20 cellular contexts compared by ENCODE assay signal in genomic region chr1:1185101-1185765, GRCh38. TPM values are rescaled to one million over a fixed set of nuclear protein-coding genes. Genes with fewer than 3 reads are reported as not detected.
DNase-seq lines count a peak whose midpoint lies in the region; ATAC-seq, FAIRE-seq and TF ChIP-seq lines count a peak whose summit lies in the region.
"Had no signal": no experiment of that assay in that cellular context is flagged by ENCODE, and none has a peak within 500 bp of the region (broad histone marks: within the 10 kb centered on the region; RNA-seq: fewer than 3 reads in every experiment).

No MANE protein-coding gene starts in this region.

- no peak overlapping the region for H3K4ac ChIP-seq in H9 (ENCODE audit: low read depth, low read length)

- no peak overlapping the region for H3T11ph ChIP-seq in H9 (ENCODE audit: low read length)

- no peak overlapping the region for H3K23ac ChIP-seq in H9 (ENCODE audit: insufficient read length, low read depth, low read length)

- no peak for TF ChIP-seq EP300 in K562 (IDR thresholded peaks at IDR 0.05; ENCODE audit: low read length)

- H3K27me3 Mint-ChIP-seq in H9 (ENCODE audit: low read depth) = peaks cover 11% of the 10 kb centered on the region

- H3K4me3 Mint-ChIP-seq in H9 = no peak overlapping the region
- H3K4me3 Mint-ChIP-seq: immature natural killer cell; naive B cell; stimulated activated naive CD8-positive, alpha-beta T cell treated with anti-CD3 and anti-CD28 coated beads, Interleukin-15, Interleukin-2, amounts not matched to agents 100 ng/mL and 50 ng/mL, for 24 hours had no signal

- H3K27ac ChIP-seq in H9 (ENCODE audit: insufficient read length, low read depth, low read length) = no peak overlapping the region
- peak overlapping the region; percentile 50; the same call in 2 of the 3 replicates for H3K27ac ChIP-seq in K562 (ENCODE audit: extremely low read depth, low read depth, low read length)
- H3K27ac ChIP-seq in kidney (ENCODE audit: low read depth in 2 of 2, low read length in 2 of 2) = no peak overlapping the region
- H3K27ac ChIP-seq: body of pancreas, foreskin keratinocyte, SJSA1 had no signal

- H2BK120ac ChIP-seq in H9 (ENCODE audit: low read depth, low read length, poor library complexity, severe bottlenecking) = no peak overlapping the region

- H3K79me2 ChIP-seq in H9 (ENCODE audit: insufficient read depth, low read length) (no peaks in the 10 kb centered on the region), K562 (ENCODE audit: control insufficient read depth, insufficient read depth, low read length) (no peaks in the 10 kb centered on the region)

- H3K9ac ChIP-seq in H9 (ENCODE audit: extremely low read depth, insufficient read length, low read length) (no peak overlapping the region), K562 (ENCODE audit: insufficient read depth in 1 of 2, low read depth in 2 of 2, low read length in 2 of 2) (peak overlapping the region; percentile 45 to 84; a peak in 3 of 4 replicates), kidney (ENCODE audit: low read length in 2 of 2) (no peak overlapping the region)

- DNase-seq in H9 = peak; percentile 23
- peak; percentile 71 to 88 (median 78) for DNase-seq in K562 (ENCODE audit: extremely low read depth in 1 of 4, low spot score in 3 of 4)
- DNase-seq in kidney = peak; percentile 73
- peak in 8 of 10 donors; percentile 30 to 94 (median 58) for DNase-seq in posterior cingulate gyrus
- no peak for DNase-seq in SKM-1 (lab: John Stamatoyannopoulos, UW; ENCODE audit: unreplicated experiment)
- DNase-seq: activated gamma-delta T cell treated with Interleukin-2 at 50 U/mL for 16 hours, AML-193, DMS 273 treated with DMSO at 0.1 percent for 48 hours, foreskin keratinocyte, immature natural killer cell, KBM-7, naive B cell, NCI-H1092 treated with DMSO at 0.1 percent for 48 hours had no signal

- no peak overlapping the region for H4K5ac ChIP-seq in H9 (ENCODE audit: insufficient read length, low read depth, low read length)

- H3K9me1 ChIP-seq in K562 (ENCODE audit: control insufficient read depth, insufficient read depth, low read length) = no peaks in the 10 kb centered on the region

- H4K20me1 ChIP-seq in H9 (ENCODE audit: control insufficient read depth, insufficient read depth, insufficient read length) (no peaks in the 10 kb centered on the region), K562 (replicated peaks; ENCODE audit: control insufficient read depth, insufficient read depth, low read length) (no peaks in the 10 kb centered on the region)

- intact Hi-C loops in K562 (cut with micrococcal nuclease) = no loop called here
- intact Hi-C loops in kidney (cut with DNase I) = no loop called here
- intact Hi-C loops in posterior cingulate gyrus (cut with DNase I) = no loop called here

- no peak overlapping the region for H4K8ac ChIP-seq in H9 (replicated peaks; ENCODE audit: insufficient read length, low read depth, low read length)

- TF ChIP-seq POLR2A in K562 (conservative IDR thresholded peaks at IDR 0.05) = 0 out of 2 replicates have a peak, but pooled peaks have one; percentile 41

- H3K27me3 ChIP-seq in H9 (ENCODE audit: insufficient read depth, low read length) = no peaks in the 10 kb centered on the region
- H3K27me3 ChIP-seq in K562 (ENCODE audit: control insufficient read depth in 2 of 2, insufficient read depth in 2 of 2, low read length in 2 of 2) = peaks cover 0 to 6% of the 10 kb centered on the region in 2 experiments; a peak in 3 of 5 replicates
- H3K27me3 ChIP-seq: body of pancreas had no signal

- H3K4me2 ChIP-seq in H9 (ENCODE audit: insufficient read depth, insufficient read length, low read length) = no peak overlapping the region
- peak overlapping the region; percentile 54 for H3K4me2 ChIP-seq in K562 (ENCODE audit: insufficient read depth, low read length)

- H4K91ac ChIP-seq in H9 (ENCODE audit: insufficient read length, low read depth, low read length) = no peak overlapping the region

- peak; percentile 95 for ATAC-seq in K562
- ATAC-seq in HG02852 (IDR thresholded peaks at IDR 0.05; ENCODE audit: unreplicated experiment) = no peak
- ATAC-seq in HG03039 (IDR thresholded peaks at IDR 0.05; ENCODE audit: unreplicated experiment) = no peak
- no peak for ATAC-seq in GM21528 (IDR thresholded peaks at IDR 0.05; ENCODE audit: low FRiP score, unreplicated experiment)
- ATAC-seq: body of pancreas had no signal

- H3K9me3 Mint-ChIP-seq in H9 = peaks cover 3 to 8% of the 10 kb centered on the region in 2 experiments; a peak in 3 of 5 replicates
- H3K9me3 Mint-ChIP-seq: immature natural killer cell; stimulated activated naive CD8-positive, alpha-beta T cell treated with anti-CD3 and anti-CD28 coated beads, Interleukin-15, Interleukin-2, amounts not matched to agents 100 ng/mL and 50 ng/mL, for 24 hours had no signal

- no peaks in the 10 kb centered on the region for H3K23me2 ChIP-seq in H9 (ENCODE audit: insufficient read length, low read depth, low read length, poor library complexity, severe bottlenecking)

- H3K9me3 ChIP-seq in H9 (ENCODE audit: control insufficient read depth, low read depth, low read length) = no peaks in the 10 kb centered on the region
- no peaks in the 10 kb centered on the region for H3K9me3 ChIP-seq in K562 (replicated peaks; ENCODE audit: control insufficient read depth, insufficient read depth, low read depth, low read length)
- H3K9me3 ChIP-seq in kidney (ENCODE audit: control insufficient read depth in 1 of 2, low read length in 2 of 2) = no peaks in the 10 kb centered on the region
- H3K9me3 ChIP-seq: body of pancreas, SJSA1 had no signal

- H3K79me1 ChIP-seq in H9 (ENCODE audit: insufficient read depth, low read depth, low read length, poor library complexity, severe bottlenecking) = no peaks in the 10 kb centered on the region

- no peaks in the 10 kb centered on the region for H3K36me3 ChIP-seq in K562 (ENCODE audit: control insufficient read depth, insufficient read depth, low read length)
- H3K36me3 ChIP-seq in kidney (ENCODE audit: control insufficient read depth in 1 of 2, insufficient read depth in 2 of 2, low read length in 2 of 2) = no peaks in the 10 kb centered on the region
- H3K36me3 ChIP-seq: SJSA1 had no signal

- peaks cover 1 to 7% of the 10 kb centered on the region in 2 experiments; a peak in 2 of 4 replicates for H3K4me1 Mint-ChIP-seq in H9

- POLR2A ChIA-PET in K562 (lab: Yijun Ruan, JAX) = interaction anchor here (0.6 kb wide), 1 partner anchor 1039 kb away, joined by 4 read pairs; no protein-coding TSS in a partner anchor

- no peak overlapping the region for H3K18ac ChIP-seq in H9 (ENCODE audit: insufficient read length, low read depth, low read length)

- H3K4me3 ChIP-seq in K562 (no peak overlapping the region), kidney (ENCODE audit: low read length in 2 of 2) (no peak overlapping the region)
- H3K4me3 ChIP-seq: body of pancreas, SJSA1 had no signal

- no peak overlapping the region for H2BK20ac ChIP-seq in H9 (ENCODE audit: low read depth, low read length, poor library complexity, severe bottlenecking)

- H2AK5ac ChIP-seq in H9 (ENCODE audit: insufficient read length, low read length) = no peak overlapping the region

- H3K36me3 Mint-ChIP-seq in H9 (ENCODE audit: insufficient read depth in 1 of 3, low read depth in 3 of 3) = peaks cover 0 to 7% (median 0%) of the 10 kb centered on the region in 3 experiments; a peak in 2 of 7 replicates
- H3K36me3 Mint-ChIP-seq: immature natural killer cell, naive B cell had no signal

- H3K14ac ChIP-seq in H9 (ENCODE audit: insufficient read depth, low read length) = no peak overlapping the region; the same call in 1 of the 2 replicates

- H2AFZ ChIP-seq in H9 (ENCODE audit: low read length) (no peak overlapping the region), K562 (ENCODE audit: low read depth, low read length) (peak overlapping the region; percentile 92)

- no CpG with 5 or more reads among the region's 31 CpGs for WGBS in H9 (ENCODE audit: extremely low coverage, insufficient read length, low lambda C conversion rate)
- 48% methylated on average over 26 of the region's 31 CpGs for WGBS in K562 (ENCODE audit: insufficient coverage, low coverage, missing lambda C conversion rate)

- H2BK15ac ChIP-seq in H9 (ENCODE audit: low read depth, low read length) = no peak overlapping the region

- H2BK12ac ChIP-seq in H9 (ENCODE audit: insufficient read length, low read depth, low read length) = no peak overlapping the region

- H3K27ac Mint-ChIP-seq in H9 = peak overlapping the region in 1 of 3 experiments; percentile 53; a peak in 1 of 7 replicates
- H3K27ac Mint-ChIP-seq: stimulated activated naive CD8-positive, alpha-beta T cell treated with anti-CD3 and anti-CD28 coated beads, Interleukin-15, Interleukin-2, amounts not matched to agents 100 ng/mL and 50 ng/mL, for 24 hours had no signal

- no TSS peak for BruUV-seq in K562 (replicated peaks; lab: Mats Ljungman, UMichigan)

- CTCF ChIA-PET in K562 (lab: Yijun Ruan, JAX; ENCODE audit: low intra/inter-chr PET ratio) = no interaction called here

- H3K4me1 ChIP-seq in H9 (ENCODE audit: insufficient read depth, low read length) = no peaks in the 10 kb centered on the region
- H3K4me1 ChIP-seq in K562 (replicated peaks in 1 of 2; ENCODE audit: control insufficient read depth in 2 of 2, insufficient read depth in 2 of 2, low read length in 2 of 2) = peaks cover 10 to 52% of the 10 kb centered on the region in 2 experiments
- no peaks in the 10 kb centered on the region for H3K4me1 ChIP-seq in kidney (ENCODE audit: control insufficient read depth in 1 of 2, insufficient read depth in 1 of 2, low read depth in 1 of 2, low read length in 2 of 2)
- H3K4me1 ChIP-seq: body of pancreas, foreskin keratinocyte, SJSA1 had no signal

- H3K56ac ChIP-seq in H9 (ENCODE audit: insufficient read length, low read depth, low read length) = no peak overlapping the region

- H2BK5ac ChIP-seq in H9 (ENCODE audit: insufficient read length, low read length) = no peak overlapping the region

- in situ Hi-C loops in K562 (cut with MboI) = no loop called here

- TF ChIP-seq CTCF in H9 (conservative IDR thresholded peaks at IDR 0.05) (no peak), K562 (IDR thresholded peaks at IDR 0.05 in 2 of 3, conservative IDR thresholded peaks at IDR 0.05 in 1 of 3; ENCODE audit: insufficient read depth in 2 of 3, low read depth in 1 of 3, low read length in 3 of 3) (no peak), kidney (IDR thresholded peaks at IDR 0.05; ENCODE audit: borderline replicate concordance, extremely low read depth, insufficient read depth) (no peak)

- FAIRE-seq in K562 (lab: Jason Lieb, UNC) = peak; percentile 94
- no peak for FAIRE-seq in kidney (lab: Jason Lieb, UNC)
- FAIRE-seq: H54 had no signal

- TF ChIP-seq RAD21 in K562 (CRISPR knock-in tag; conservative IDR thresholded peaks at IDR 0.05 in 1 of 2, IDR thresholded peaks at IDR 0.05 in 1 of 2) = no peak

RNA-seq across cellular contexts. Expression of gene TTLL10, which starts 11.6 kb away (rescaled TPM):
- 0.68 and 0.79 TPM in 2 replicates for total RNA-seq in H9 (2021)
- total RNA-seq in K562 (2011; cell fraction: chromatin; rRNA removed; ENCODE audit: low replicate concordance) = 0.21 TPM in 1 of 2 replicates, not detected in the other
- total RNA-seq in K562 (2011; cell fraction: nucleolus; rRNA removed) = 0.17 TPM in 1 of 2 replicates, not detected in the other
- total RNA-seq in K562 (2011; cell fraction: nucleoplasm; rRNA removed) = not detected in 2 replicates
- total RNA-seq in K562 (2014; rRNA removed) = not detected in 2 replicates
- not detected in 2 replicates for total RNA-seq in K562 (2014; rRNA removed; fragmentation: Illumina TruSeq; extraction: Trizol)
- not detected in 2 replicates for total RNA-seq in K562 (2015; rRNA removed; fragmentation: Illumina TruSeq; extraction: Trizol)
- total RNA-seq in K562 (2021) = not detected in 2 replicates
- polyA plus RNA-seq in K562 (2011; rRNA removed) = not detected in 2 replicates
- polyA plus RNA-seq in K562 (2011; cell fraction: cytosol; rRNA removed) = 0.06 TPM in 1 of 2 replicates, not detected in the other
- 0.07 and 0.38 TPM in 2 replicates for polyA plus RNA-seq in K562 (2011; cell fraction: nucleus; rRNA removed)
- polyA plus RNA-seq in K562 (2012) = 0.10 TPM in 1 of 2 replicates, not detected in the other
- not detected in 2 replicates for polyA plus RNA-seq in K562 (2014; fragmentation: Illumina TruSeq; extraction: Trizol)
- not detected for polyA plus RNA-seq in K562 (2014; fragmentation: Nextera tagmentation; extraction: Ambion mirVana)
- not detected in 2 replicates for polyA plus RNA-seq in K562 (2014; rRNA removed)
- polyA minus RNA-seq in K562 (2011; rRNA and poly(A)+ RNA removed) = not detected in 2 replicates
- not detected in 2 replicates for polyA minus RNA-seq in K562 (2011; cell fraction: cytosol; rRNA and poly(A)+ RNA removed)
- polyA minus RNA-seq in K562 (2011; cell fraction: nucleus; rRNA and poly(A)+ RNA removed) = 0.13 TPM in 1 of 2 replicates, not detected in the other
- 1.5 TPM for total RNA-seq in kidney
- not detected for polyA plus RNA-seq in kidney (ENCODE audit: insufficient read depth, low read depth, low replicate concordance)
- total RNA-seq: foreskin keratinocyte, SJSA1 had no signal

RNA-seq across cellular contexts. Expression of gene TNFRSF18, which starts 21.2 kb away (rescaled TPM):
- total RNA-seq in H9 (2021) (1.9 and 2.0 TPM in 2 replicates), K562 (2014; rRNA removed) (not detected in 2 replicates), K562 (2014; rRNA removed; fragmentation: Illumina TruSeq; extraction: Trizol) (not detected in 2 replicates), K562 (2015; rRNA removed; fragmentation: Illumina TruSeq; extraction: Trizol) (not detected in 2 replicates), K562 (2021) (0.27 TPM in 1 of 2 replicates, not detected in the other), kidney (8.1 TPM)
- not detected in 2 replicates for total RNA-seq in K562 (2011; cell fraction: chromatin; rRNA removed; ENCODE audit: low replicate concordance)
- 0.50 TPM in 1 of 2 replicates, not detected in the other for total RNA-seq in K562 (2011; cell fraction: nucleolus; rRNA removed)
- not detected in 2 replicates for total RNA-seq in K562 (2011; cell fraction: nucleoplasm; rRNA removed)
- polyA plus RNA-seq in K562 (2011; rRNA removed) (not detected in 2 replicates), K562 (2014; fragmentation: Illumina TruSeq; extraction: Trizol) (not detected in 2 replicates), K562 (2014; fragmentation: Nextera tagmentation; extraction: Ambion mirVana) (not detected), K562 (2014; rRNA removed) (0.24 TPM in 1 of 2 replicates, not detected in the other), kidney (ENCODE audit: insufficient read depth, low read depth, low replicate concordance) (not detected)
- polyA plus RNA-seq in K562 (2011; cell fraction: cytosol; rRNA removed) = not detected in 2 replicates
- 0.25 and 0.26 TPM in 2 replicates for polyA plus RNA-seq in K562 (2011; cell fraction: nucleus; rRNA removed)
- polyA plus RNA-seq in K562 (2012) = 0.19 TPM in 1 of 2 replicates, not detected in the other
- polyA minus RNA-seq in K562 (2011; rRNA and poly(A)+ RNA removed) = not detected in 2 replicates
- not detected in 2 replicates for polyA minus RNA-seq in K562 (2011; cell fraction: cytosol; rRNA and poly(A)+ RNA removed)
- polyA minus RNA-seq in K562 (2011; cell fraction: nucleus; rRNA and poly(A)+ RNA removed) = not detected in 2 replicates
- total RNA-seq: body of pancreas, SJSA1 had no signal

RNA-seq across cellular contexts. Expression of gene TNFRSF4, which starts 28.7 kb away (rescaled TPM):
- total RNA-seq in H9 (2021) (0.24 and 0.33 TPM in 2 replicates), K562 (2014; rRNA removed) (0.23 TPM in 1 of 2 replicates, not detected in the other), K562 (2014; rRNA removed; fragmentation: Illumina TruSeq; extraction: Trizol) (not detected in 2 replicates), K562 (2015; rRNA removed; fragmentation: Illumina TruSeq; extraction: Trizol) (0.07 TPM in 1 of 2 replicates, not detected in the other), K562 (2021) (0.44 and 0.47 TPM in 2 replicates), kidney (5.1 TPM)
- total RNA-seq in K562 (2011; cell fraction: chromatin; rRNA removed; ENCODE audit: low replicate concordance) = 0.44 TPM in 1 of 2 replicates, not detected in the other
- 0.66 and 1.7 TPM in 2 replicates for total RNA-seq in K562 (2011; cell fraction: nucleolus; rRNA removed)
- not detected in 2 replicates for total RNA-seq in K562 (2011; cell fraction: nucleoplasm; rRNA removed)
- polyA plus RNA-seq in K562 (2011; rRNA removed) (0.08 TPM in 1 of 2 replicates, not detected in the other), K562 (2014; fragmentation: Illumina TruSeq; extraction: Trizol) (not detected in 2 replicates), K562 (2014; fragmentation: Nextera tagmentation; extraction: Ambion mirVana) (not detected), K562 (2014; rRNA removed) (0.16 TPM in 1 of 2 replicates, not detected in the other), kidney (ENCODE audit: insufficient read depth, low read depth, low replicate concordance) (3.3 TPM)
- polyA plus RNA-seq in K562 (2011; cell fraction: cytosol; rRNA removed) = 0.19 and 0.39 TPM in 2 replicates
- 0.74 and 1.3 TPM in 2 replicates for polyA plus RNA-seq in K562 (2011; cell fraction: nucleus; rRNA removed)
- polyA plus RNA-seq in K562 (2012) = 0.65 TPM in 1 of 2 replicates, not detected in the other
- polyA minus RNA-seq in K562 (2011; rRNA and poly(A)+ RNA removed) = not detected in 2 replicates
- not detected in 2 replicates for polyA minus RNA-seq in K562 (2011; cell fraction: cytosol; rRNA and poly(A)+ RNA removed)
- 0.22 and 0.27 TPM in 2 replicates for polyA minus RNA-seq in K562 (2011; cell fraction: nucleus; rRNA and poly(A)+ RNA removed)
- total RNA-seq: foreskin keratinocyte, SJSA1 had no signal
- polyA plus RNA-seq: foreskin keratinocyte had no signal

RNA-seq across cellular contexts. Expression of gene SDF4, which starts 46.6 kb away (rescaled TPM):
- total RNA-seq in H9 (2021) = 82.0 and 84.7 TPM in 2 replicates
- total RNA-seq in K562 (2011; cell fraction: chromatin; rRNA removed; ENCODE audit: low replicate concordance) = 114 and 239 TPM in 2 replicates
- total RNA-seq in K562 (2011; cell fraction: nucleolus; rRNA removed) = 360 and 385 TPM in 2 replicates
- 146 and 213 TPM in 2 replicates for total RNA-seq in K562 (2011; cell fraction: nucleoplasm; rRNA removed)
- 82.6 and 118 TPM in 2 replicates for total RNA-seq in K562 (2014; rRNA removed)
- total RNA-seq in K562 (2014; rRNA removed; fragmentation: Illumina TruSeq; extraction: Trizol) = 18.1 and 30.3 TPM in 2 replicates
- total RNA-seq in K562 (2015; rRNA removed; fragmentation: Illumina TruSeq; extraction: Trizol) = 62.2 and 65.2 TPM in 2 replicates
- total RNA-seq in K562 (2021) = 152 and 160 TPM in 2 replicates
- 43.8 and 77.2 TPM in 2 replicates for polyA plus RNA-seq in K562 (2011; rRNA removed)
- polyA plus RNA-seq in K562 (2011; cell fraction: cytosol; rRNA removed) = 44.3 and 73.9 TPM in 2 replicates
- polyA plus RNA-seq in K562 (2011; cell fraction: nucleus; rRNA removed) = 122 and 161 TPM in 2 replicates
- 112 and 208 TPM in 2 replicates for polyA plus RNA-seq in K562 (2012)
- polyA plus RNA-seq in K562 (2014; fragmentation: Illumina TruSeq; extraction: Trizol) = 66.0 and 88.1 TPM in 2 replicates
- 1 to 10 TPM in 1 of 2 experiments, under 1 TPM in 1; 0.35 to 4.9 TPM for polyA plus RNA-seq in K562 (2014; fragmentation: Nextera tagmentation; extraction: Ambion mirVana)
- 93.4 and 101 TPM in 2 replicates for polyA plus RNA-seq in K562 (2014; rRNA removed)
- polyA minus RNA-seq in K562 (2011; rRNA and poly(A)+ RNA removed) = 59.1 and 63.4 TPM in 2 replicates
- polyA minus RNA-seq in K562 (2011; cell fraction: cytosol; rRNA and poly(A)+ RNA removed) = 37.0 and 61.3 TPM in 2 replicates
- 48.9 and 83.4 TPM in 2 replicates for polyA minus RNA-seq in K562 (2011; cell fraction: nucleus; rRNA and poly(A)+ RNA removed)
- total RNA-seq in kidney = 160 TPM
- 143 TPM for polyA plus RNA-seq in kidney (ENCODE audit: insufficient read depth, low read depth, low replicate concordance)

RNA-seq across cellular contexts. Expression of gene B3GALT6, which starts 46.8 kb away (rescaled TPM):
- total RNA-seq in H9 (2021) (27.0 and 27.1 TPM in 2 replicates), K562 (2014; rRNA removed) (29.8 and 33.0 TPM in 2 replicates), K562 (2014; rRNA removed; fragmentation: Illumina TruSeq; extraction: Trizol) (6.8 and 9.0 TPM in 2 replicates), K562 (2015; rRNA removed; fragmentation: Illumina TruSeq; extraction: Trizol) (12.8 and 13.9 TPM in 2 replicates), K562 (2021) (27.9 and 28.1 TPM in 2 replicates), kidney (20.3 TPM)
- total RNA-seq in K562 (2011; cell fraction: chromatin; rRNA removed; ENCODE audit: low replicate concordance) = 17.5 and 35.5 TPM in 2 replicates
- total RNA-seq in K562 (2011; cell fraction: nucleolus; rRNA removed) = 36.8 and 43.7 TPM in 2 replicates
- 21.1 and 24.3 TPM in 2 replicates for total RNA-seq in K562 (2011; cell fraction: nucleoplasm; rRNA removed)
- polyA plus RNA-seq in K562 (2011; rRNA removed) (5.6 and 7.8 TPM in 2 replicates), K562 (2014; fragmentation: Illumina TruSeq; extraction: Trizol) (8.4 and 9.9 TPM in 2 replicates), K562 (2014; fragmentation: Nextera tagmentation; extraction: Ambion mirVana) (1 to 10 TPM in 1 of 2 experiments, under 1 TPM in 1; 0.68 to 1.0 TPM), K562 (2014; rRNA removed) (15.8 and 17.2 TPM in 2 replicates), kidney (ENCODE audit: insufficient read depth, low read depth, low replicate concordance) (13.7 TPM)
- 10.2 and 34.2 TPM in 2 replicates for polyA plus RNA-seq in K562 (2011; cell fraction: cytosol; rRNA removed)
- 7.7 and 12.7 TPM in 2 replicates for polyA plus RNA-seq in K562 (2011; cell fraction: nucleus; rRNA removed)
- polyA plus RNA-seq in K562 (2012) = 13.9 and 16.7 TPM in 2 replicates
- 6.9 and 10.1 TPM in 2 replicates for polyA minus RNA-seq in K562 (2011; rRNA and poly(A)+ RNA removed)
- 9.6 and 12.9 TPM in 2 replicates for polyA minus RNA-seq in K562 (2011; cell fraction: cytosol; rRNA and poly(A)+ RNA removed)
- 23.0 and 24.2 TPM in 2 replicates for polyA minus RNA-seq in K562 (2011; cell fraction: nucleus; rRNA and poly(A)+ RNA removed)

Comparison
In these comparisons a context has a peak if more than half of its experiments do, and no peak if none do; other contexts are left out.
1. H3K9ac ChIP-seq: peak in K562 (2 of 2); none in H9 (single experiment) and kidney (0 of 2).